18 cellular contexts compared by ENCODE assay signal in genomic region chr17:57871155-57871554, GRCh38. TPM values are rescaled to one million over a fixed set of nuclear protein-coding genes. Genes with fewer than 3 reads are reported as not detected.
DNase-seq lines count a peak whose midpoint lies in the region; ATAC-seq and TF ChIP-seq lines count a peak whose summit lies in the region.
"Had no signal": no experiment of that assay in that cellular context is flagged by ENCODE, and none has a peak within 500 bp of the region (broad histone marks: within the 10 kb centered on the region; RNA-seq: fewer than 3 reads in every experiment).

No MANE protein-coding gene starts in this region.

- TF ChIP-seq POLR2A in IMR-90 (IDR thresholded peaks at IDR 0.05; ENCODE audit: low read depth, low read length) (no peak), esophagus muscularis mucosa (IDR thresholded peaks at IDR 0.05; ENCODE audit: low read depth) (no peak)

- peak overlapping the region; percentile 59 for H3K27ac ChIP-seq in A673 (ENCODE audit: low read depth, low read length, poor library complexity, severe bottlenecking)
- no peak overlapping the region for H3K27ac ChIP-seq in IMR-90 (ENCODE audit: insufficient read depth, low read length)
- peak overlapping the region; percentile 88 to 95 (median 92) for H3K27ac ChIP-seq in esophagus muscularis mucosa (replicated peaks in 1 of 4)
- H3K27ac ChIP-seq in endodermal cell (ENCODE audit: low read depth, low read length) = no peak overlapping the region
- H3K27ac ChIP-seq: C4-2B, KMS-11, SJCRH30 had no signal

- no peak overlapping the region for H4K5ac ChIP-seq in IMR-90 (ENCODE audit: low read depth, low read length)

- H3K56ac ChIP-seq in IMR-90 (ENCODE audit: extremely low read depth, insufficient read depth, low read length) = no peak overlapping the region

- dilution Hi-C loops in IMR-90 (cut with HindIII; ENCODE audit: low sequenced_read_pairs, unreplicated experiment) = loop anchor here (25.0 kb wide), 1 partner anchor 116 kb away; the partner anchor contains the start of gene VEZF1

- no peak overlapping the region for H3K4me3 ChIP-seq in A673 (ENCODE audit: low read depth, low read length, poor library complexity, severe bottlenecking)
- no peak overlapping the region for H3K4me3 ChIP-seq in IMR-90 (ENCODE audit: insufficient read depth, low read depth, low read length)
- no peak overlapping the region for H3K4me3 ChIP-seq in esophagus muscularis mucosa
- no peak overlapping the region for H3K4me3 ChIP-seq in endodermal cell (ENCODE audit: low read length)
- H3K4me3 ChIP-seq: GM23248, SJCRH30 had no signal

- no peaks in the 10 kb centered on the region for H3K9me3 ChIP-seq in A673 (ENCODE audit: low read depth, low read length, poor library complexity, severe bottlenecking)
- H3K9me3 ChIP-seq in IMR-90 (ENCODE audit: control insufficient read depth, insufficient read depth, low read length) = no peaks in the 10 kb centered on the region
- H3K9me3 ChIP-seq in esophagus muscularis mucosa = no peaks in the 10 kb centered on the region
- H3K9me3 ChIP-seq in endodermal cell (ENCODE audit: control insufficient read depth, low read length) = no peaks in the 10 kb centered on the region
- H3K9me3 ChIP-seq: SJCRH30 had no signal

- peak overlapping the region; percentile 34 for H3K4ac ChIP-seq in IMR-90 (ENCODE audit: low read depth, low read length)

- no CpG with 5 or more reads among the region's 7 CpGs for WGBS in IMR-90 (ENCODE audit: extremely low coverage in 2 of 2, insufficient read length in 1 of 2), 2 experiments
- WGBS in esophagus muscularis mucosa = 84% methylated on average over 7 of the region's 7 CpGs
- WGBS in endodermal cell (ENCODE audit: insufficient coverage in 1 of 2, insufficient read length in 1 of 2), 2 experiments = 87 to 92% methylated on average over 7 of the region's 7 CpGs

- H2BK5ac ChIP-seq in IMR-90 (ENCODE audit: low read depth, low read length, poor library complexity, severe bottlenecking) = no peak overlapping the region

- H3K27ac Mint-ChIP-seq in neural crest cell (ENCODE audit: unreplicated experiment) (peak overlapping the region; percentile 27), endodermal cell (no peak overlapping the region)

- no peak overlapping the region for H3K9ac ChIP-seq in IMR-90 (ENCODE audit: low read depth, low read length)
- H3K9ac ChIP-seq in endodermal cell (ENCODE audit: extremely low read depth, low read length, poor library complexity, severe bottlenecking) = no peak overlapping the region
- H3K9ac ChIP-seq: KMS-11 had no signal

- H2AK9ac ChIP-seq in IMR-90 (replicated peaks; ENCODE audit: low read depth, low read length, poor library complexity) = peak overlapping the region; percentile 66

- H3K27me3 Mint-ChIP-seq in neural crest cell (ENCODE audit: low read depth) (no peaks in the 10 kb centered on the region), endodermal cell (ENCODE audit: insufficient read depth) (peaks cover 64% of the 10 kb centered on the region)

- H3K27me3 ChIP-seq in A673 (replicated peaks; ENCODE audit: insufficient read depth, low read depth, low read length, poor library complexity) (no peaks in the 10 kb centered on the region), IMR-90 (ENCODE audit: control insufficient read depth, insufficient read depth, low read length) (no peaks in the 10 kb centered on the region), esophagus muscularis mucosa (no peaks in the 10 kb centered on the region), endodermal cell (ENCODE audit: control insufficient read depth, insufficient read depth, low read length, poor library complexity, severe bottlenecking) (no peaks in the 10 kb centered on the region)
- H3K27me3 ChIP-seq: SJCRH30 had no signal

- H3K4me2 ChIP-seq in IMR-90 (ENCODE audit: low read depth, low read length) = no peak overlapping the region
- H3K4me2 ChIP-seq: KMS-11 had no signal

- POLR2A ChIA-PET in A673 (lab: Charles Lee; ENCODE audit: low non-redundant PET) = no interaction called here
- POLR2A ChIA-PET in IMR-90 (lab: Charles Lee; ENCODE audit: unreplicated experiment) = interaction anchor here (0.5 to 0.6 kb wide), 2 partner anchors 34 to 1966 kb away, joined by 3 to 4 read pairs; no protein-coding TSS in a partner anchor

- BruUV-seq in A673 (replicated peaks; lab: Mats Ljungman, UMichigan) (no TSS peak), IMR-90 (replicated peaks; lab: Mats Ljungman, UMichigan) (no TSS peak)

- H3K36me3 ChIP-seq in A673 (ENCODE audit: insufficient read depth, low read length, poor library complexity, severe bottlenecking) = peaks cover 26% of the 10 kb centered on the region
- H3K36me3 ChIP-seq in IMR-90 (ENCODE audit: control insufficient read depth, insufficient read depth, low read length) = peaks cover 27% of the 10 kb centered on the region; the same call in 1 of the 2 replicates
- H3K36me3 ChIP-seq in esophagus muscularis mucosa = peaks cover 18 to 68% (median 53%) of the 10 kb centered on the region in 4 donors
- H3K36me3 ChIP-seq in endodermal cell (ENCODE audit: control insufficient read depth, insufficient read depth, low read length) = peaks cover 27% of the 10 kb centered on the region
- H3K36me3 ChIP-seq: SJCRH30 had no signal

- H3K79me1 ChIP-seq in IMR-90 (ENCODE audit: low read depth in 1 of 2, low read length in 2 of 2) = peaks cover 15 to 63% of the 10 kb centered on the region in 2 experiments

- no peak for TF ChIP-seq RAD21 in IMR-90 (IDR thresholded peaks at IDR 0.05; ENCODE audit: low read length)

- H2BK20ac ChIP-seq in IMR-90 (ENCODE audit: low read depth, low read length) = peak overlapping the region; percentile 89; the same call in 1 of the 2 replicates

- peak overlapping the region; percentile 26; the same call in 1 of the 2 replicates for H2BK120ac ChIP-seq in IMR-90 (ENCODE audit: low read depth, low read length)

- H3K4me1 ChIP-seq in A673 (ENCODE audit: insufficient read depth, low read length, poor library complexity, severe bottlenecking) (peaks cover 39% of the 10 kb centered on the region), IMR-90 (ENCODE audit: control insufficient read depth, insufficient read depth, low read length) (peaks cover 52% of the 10 kb centered on the region), esophagus muscularis mucosa (peaks cover 73 to 94% (median 87%) of the 10 kb centered on the region in 4 donors), endodermal cell (ENCODE audit: control insufficient read depth, insufficient read depth, low read length) (peaks cover 37% of the 10 kb centered on the region)

- no peak for DNase-seq in A673 (ENCODE audit: low spot score)
- DNase-seq in IMR-90 = no peak
- no peak for DNase-seq in esophagus muscularis mucosa (ENCODE audit: extremely low spot score)
- DNase-seq in neural crest cell (ENCODE audit: low read depth, low spot score) = no peak
- no peak for DNase-seq in endodermal cell
- no peak for DNase-seq in stimulated activated naive CD4-positive, alpha-beta T cell (lab: John Stamatoyannopoulos, UW)
- no peak for DNase-seq in GM13976 (ENCODE audit: low spot score)
- DNase-seq: DMS79 treated with DMSO at 0.1 percent for 48 hours, GM23248, MV-4-11, NCI-H1694 treated with DMSO at 0.1 percent for 48 hours, NCI-H2107, NCI-H510A, RPMI8226, SJCRH30 had no signal

- peak overlapping the region; percentile 57 for H2AK5ac ChIP-seq in IMR-90 (ENCODE audit: low read depth, low read length)

- H4K20me1 ChIP-seq in IMR-90 (ENCODE audit: insufficient read depth, low read length) = no peaks in the 10 kb centered on the region

- TF ChIP-seq EP300 in esophagus muscularis mucosa (IDR thresholded peaks at IDR 0.05) = no peak

- H3K9me1 ChIP-seq in IMR-90 (ENCODE audit: insufficient read depth, low read length) = peaks cover 38% of the 10 kb centered on the region

- CTCF ChIA-PET in A673 (lab: Charles Lee) = no interaction called here
- CTCF ChIA-PET in IMR-90 (lab: Yijun Ruan, JAX) = interaction anchor here (3.8 kb wide), 1 partner anchor 128 kb away, joined by 24 read pairs; no protein-coding TSS in a partner anchor

- H3K36me3 Mint-ChIP-seq in neural crest cell (ENCODE audit: low read depth) = peaks cover 21% of the 10 kb centered on the region
- H3K36me3 Mint-ChIP-seq in endodermal cell (ENCODE audit: low read depth) = peaks cover 28% of the 10 kb centered on the region

- H4K91ac ChIP-seq in IMR-90 (ENCODE audit: insufficient read depth, low read depth, low read length) = peak overlapping the region; percentile 18; the same call in 1 of the 2 replicates

- H3K9me3 Mint-ChIP-seq in neural crest cell (no peaks in the 10 kb centered on the region), endodermal cell (peaks cover 8% of the 10 kb centered on the region)

- intact Hi-C loops in A673 (cut with micrococcal nuclease; ENCODE audit: unreplicated experiment) = no loop called here
- intact Hi-C loops in IMR-90 (cut with micrococcal nuclease) = no loop called here
- intact Hi-C loops in esophagus muscularis mucosa (cut with DNase I) = no loop called here

- ATAC-seq in IMR-90 (ENCODE audit: low read depth) = no peak
- no peak for ATAC-seq in GM18511 (IDR thresholded peaks at IDR 0.05; ENCODE audit: unreplicated experiment)

- in situ Hi-C loops in IMR-90 (cut with MboI; ENCODE audit: low sequenced_read_pairs) (loop anchor here (25.0 kb wide), 1 partner anchor 466 kb away; the partner anchor contains the start of gene TSPOAP1), GM13976 (cut with MboI; ENCODE audit: low sequenced_read_pairs, unreplicated experiment) (no loop called here)

- H4K8ac ChIP-seq in IMR-90 (ENCODE audit: low read depth in 2 of 2, low read length in 2 of 2) = no peak overlapping the region

- no peak overlapping the region for H3K18ac ChIP-seq in IMR-90 (ENCODE audit: low read depth, low read length)

- H2AFZ ChIP-seq in IMR-90 (replicated peaks; ENCODE audit: low read length, poor library complexity) = no peak overlapping the region
- H2AFZ ChIP-seq: GM23248 had no signal

- TF ChIP-seq CTCF in A673 (conservative IDR thresholded peaks at IDR 0.05; ENCODE audit: low read depth, low read length) = no peak
- no peak for TF ChIP-seq CTCF in IMR-90 (conservative IDR thresholded peaks at IDR 0.05; ENCODE audit: low read depth, low read length)
- TF ChIP-seq CTCF in esophagus muscularis mucosa (IDR thresholded peaks at IDR 0.05) = no peak
- no peak for TF ChIP-seq CTCF in neural crest cell (conservative IDR thresholded peaks at IDR 0.05)
- TF ChIP-seq CTCF in endodermal cell (conservative IDR thresholded peaks at IDR 0.05) = no peak
- no peak for TF ChIP-seq CTCF in GM13976 (IDR thresholded peaks at IDR 0.05; ENCODE audit: borderline replicate concordance, control extremely low read depth, extremely low read depth, insufficient read depth, missing control alignments)

- H3K23ac ChIP-seq in IMR-90 (ENCODE audit: low read depth, low read length) = no peak overlapping the region

- peak overlapping the region; percentile 19 for H3K4me3 Mint-ChIP-seq in neural crest cell
- no peak overlapping the region for H3K4me3 Mint-ChIP-seq in endodermal cell

- peak overlapping the region; percentile 19; the same call in 1 of the 3 replicates for H2BK15ac ChIP-seq in IMR-90 (ENCODE audit: low read depth, low read length)

- H3K4me1 Mint-ChIP-seq in neural crest cell (peaks cover 77% of the 10 kb centered on the region), endodermal cell (peaks cover 55% of the 10 kb centered on the region)

- no peak overlapping the region for H3K14ac ChIP-seq in IMR-90 (replicated peaks; ENCODE audit: low read depth, low read length)

RNA-seq across cellular contexts. Expression of gene MRPS23, which starts 21.3 kb away (rescaled TPM):
- total RNA-seq in A673 (2021) (94.2 and 100 TPM in 2 replicates), IMR-90 (2012; rRNA removed) (37.3 and 41.7 TPM in 2 replicates), esophagus muscularis mucosa (10 to 100 TPM; 11.6 to 22.2 (median 16.9) TPM), neural crest cell (50.0 and 63.0 TPM in 2 replicates), endodermal cell (10 to 100 TPM; 43.9 to 49.2 TPM)
- 22.1 and 23.5 TPM in 2 replicates for polyA plus RNA-seq in IMR-90 (2012; rRNA removed)
- polyA plus RNA-seq in IMR-90 (2012; cell fraction: cytosol; rRNA removed) = 22.4 and 35.2 TPM in 2 replicates
- polyA plus RNA-seq in IMR-90 (2012; cell fraction: nucleus; rRNA removed; ENCODE audit: low replicate concordance) = 9.9 and 18.3 TPM in 2 replicates
- 40.1 TPM for polyA plus RNA-seq in endodermal cell (2013, experiment 1 of 2)
- 41.1 TPM for polyA plus RNA-seq in endodermal cell (2013, experiment 2 of 2)

Comparison
In these comparisons a context has a peak if more than half of its experiments do, and no peak if none do; other contexts are left out.
1. H3K27ac ChIP-seq: peak in A673 (single experiment) and esophagus muscularis mucosa (4 of 4); none in IMR-90 (single experiment) and endodermal cell (single experiment).